Comparison of ENCODE assay signal across 8 cellular contexts in the genomic region with DNA sequence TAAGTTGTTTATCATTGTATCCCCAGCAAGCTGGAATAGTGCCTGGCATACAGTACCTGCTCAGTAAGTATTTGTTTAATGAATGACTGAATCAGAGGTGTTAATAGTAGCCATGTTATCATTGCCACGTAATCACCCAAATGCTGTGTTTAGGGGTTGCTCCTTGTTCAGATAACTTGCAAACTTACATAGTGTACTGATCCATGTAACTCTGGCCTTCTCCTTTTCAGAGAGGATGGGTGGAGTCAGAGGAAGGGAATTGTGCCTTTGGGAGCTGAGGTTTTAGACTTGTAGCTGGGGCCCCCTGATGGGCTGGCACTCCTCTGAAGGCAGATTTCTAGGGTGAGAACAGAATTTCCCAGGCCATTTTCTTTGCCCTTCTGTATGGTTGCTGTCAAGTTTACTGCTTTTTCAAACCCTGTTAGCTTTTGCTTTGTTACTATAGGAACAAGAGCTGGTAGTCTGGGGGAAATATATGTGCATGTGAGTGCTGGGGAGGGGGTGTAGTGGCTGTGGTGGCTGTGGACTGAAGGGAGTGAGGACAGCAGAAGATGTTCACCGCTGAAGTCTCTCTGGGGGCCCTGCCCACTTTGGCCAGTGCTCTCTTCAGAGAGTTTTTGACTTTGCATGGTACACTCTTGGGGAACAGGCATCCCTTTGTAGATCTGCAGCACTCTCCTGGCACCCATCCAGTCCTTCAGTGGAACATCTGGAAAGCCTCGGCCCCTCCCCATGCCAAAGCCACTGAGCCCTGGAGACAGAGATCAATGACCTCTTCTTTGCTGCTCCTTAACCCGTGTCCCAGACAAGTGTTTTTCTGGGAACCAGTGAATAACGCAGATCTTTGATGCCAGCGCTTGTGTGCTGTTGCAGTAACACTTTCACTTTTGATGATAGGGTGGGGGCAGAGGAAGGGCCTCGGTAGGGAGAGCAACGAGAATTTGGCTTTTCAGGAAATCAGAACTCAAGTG.
DNase-seq lines count a peak whose midpoint lies in the region; ATAC-seq and TF ChIP-seq lines count a peak whose summit lies in the region.

No MANE protein-coding gene starts in this region.

- H3F3A ChIP-seq in PC-9 (ENCODE audit: insufficient read depth, low read depth), result no peaks in the 10 kb centered on the region

- intact Hi-C loops in activated CD4-positive, alpha-beta memory T cell treated with anti-CD3 and anti-CD28 coated beads for 36 hours (cut with micrococcal nuclease), result loop anchor here (5.0 kb wide), 1 partner anchor 42 kb away; no protein-coding TSS in a partner anchor
- intact Hi-C loops in PC-9 (cut with micrococcal nuclease; ENCODE audit: unreplicated experiment), result loop anchor here (5.0 kb wide), 1 partner anchor 208 kb away; the partner anchor contains the start of gene PRKCE

- H3K4me2 ChIP-seq in PC-9, result no peak overlapping the region

- H3K4me3 ChIP-seq in fibroblast of the aortic adventitia (ENCODE audit: low read depth, low read length) (peak overlapping the region; percentile 53), PC-9 (no peak overlapping the region)

- DNase-seq in AG09319 (ENCODE audit: extremely low read depth, low read depth) (peak; percentile 55), HCEC 1CT (peak; percentile 54), fibroblast of the aortic adventitia (ENCODE audit: low read depth) (peak; percentile 75), occipital lobe (lab: John Stamatoyannopoulos, UW) (peak; percentile 38), PC-9 (no peak)
- DNase-seq in activated CD4-positive, alpha-beta memory T cell treated with anti-CD3 and anti-CD28 coated beads for 36 hours, result peak; percentile 32

- POLR2A ChIA-PET in activated CD4-positive, alpha-beta memory T cell treated with anti-CD3 and anti-CD28 coated beads for 36 hours (lab: Charles Lee), result no interaction called here
- POLR2A ChIA-PET in PC-9 (lab: Charles Lee; ENCODE audit: unreplicated experiment), result interaction anchor here (0.5 kb wide), 1 partner anchor 76 kb away, joined by 3 read pairs; no protein-coding TSS in a partner anchor

- peak overlapping the region; percentile 52 for H3K4me3 Mint-ChIP-seq in activated CD4-positive, alpha-beta memory T cell treated with anti-CD3 and anti-CD28 coated beads for 36 hours

- H3K27ac Mint-ChIP-seq in activated CD4-positive, alpha-beta memory T cell treated with anti-CD3 and anti-CD28 coated beads for 36 hours, result peak overlapping the region; percentile 60

- H3K27me3 ChIP-seq in PC-9 (ENCODE audit: insufficient read depth, low read depth), result no peaks in the 10 kb centered on the region

- no peaks in the 10 kb centered on the region for H3K36me3 Mint-ChIP-seq in activated CD4-positive, alpha-beta memory T cell treated with anti-CD3 and anti-CD28 coated beads for 36 hours

- peaks cover 33% of the 10 kb centered on the region for H3K4me1 Mint-ChIP-seq in activated CD4-positive, alpha-beta memory T cell treated with anti-CD3 and anti-CD28 coated beads for 36 hours (ENCODE audit: low read depth)

- TF ChIP-seq CTCF in AG09319 (IDR thresholded peaks at IDR 0.05; ENCODE audit: low read depth, low read length) (peak; percentile 35), fibroblast of the aortic adventitia (IDR thresholded peaks at IDR 0.05; ENCODE audit: insufficient read depth, low read length) (peak; percentile 2), PC-9 (conservative IDR thresholded peaks at IDR 0.05) (no peak)

- H3K27me3 Mint-ChIP-seq in activated CD4-positive, alpha-beta memory T cell treated with anti-CD3 and anti-CD28 coated beads for 36 hours, result no peaks in the 10 kb centered on the region

- H3K9me2 ChIP-seq in PC-9 (ENCODE audit: insufficient read depth), result no peaks in the 10 kb centered on the region

- no peak overlapping the region for H2AFZ ChIP-seq in PC-9

- no peaks in the 10 kb centered on the region for H3K4me1 ChIP-seq in PC-9 (replicated peaks; ENCODE audit: insufficient read depth)

- H4K20me1 ChIP-seq in PC-9 (ENCODE audit: insufficient read depth), result 0 out of 2 replicates have a peak, but pooled peaks cover 5% of the 10 kb centered on the region

- H3K27ac ChIP-seq in PC-9, result no peak overlapping the region

- H3K79me2 ChIP-seq in PC-9 (ENCODE audit: low read depth), result no peaks in the 10 kb centered on the region

- H3K36me3 ChIP-seq in PC-9 (ENCODE audit: low read depth), result no peaks in the 10 kb centered on the region

- ATAC-seq in HG03457 (IDR thresholded peaks at IDR 0.05; ENCODE audit: unreplicated experiment), result no peak
- ATAC-seq in GM19452 (IDR thresholded peaks at IDR 0.05; ENCODE audit: unreplicated experiment), result no peak

- H3K9me3 ChIP-seq in PC-9 (ENCODE audit: insufficient read depth, low read depth), result no peaks in the 10 kb centered on the region

- CTCF ChIA-PET in activated CD4-positive, alpha-beta memory T cell treated with anti-CD3 and anti-CD28 coated beads for 36 hours (lab: Charles Lee), result interaction anchor here (1.0 kb wide), 1 partner anchor 82 kb away, joined by 6 read pairs; no protein-coding TSS in a partner anchor
- CTCF ChIA-PET in PC-9 (lab: Charles Lee), result no interaction called here

- H3K9me3 Mint-ChIP-seq in activated CD4-positive, alpha-beta memory T cell treated with anti-CD3 and anti-CD28 coated beads for 36 hours, result no peaks in the 10 kb centered on the region

- no TSS peak for BruUV-seq in PC-9 (replicated peaks; lab: Mats Ljungman, UMichigan)

Comparison
In these comparisons a context has a peak if more than half of its experiments do, and no peak if none do; other contexts are left out.
1. DNase-seq: peak in AG09319 (single experiment), HCEC 1CT (single experiment), activated CD4-positive, alpha-beta memory T cell treated with anti-CD3 and anti-CD28 coated beads for 36 hours (single experiment), fibroblast of the aortic adventitia (single experiment) and occipital lobe (single experiment); none in PC-9 (0 of 2).